ENCODE assay signal across 1 cellular context in genomic region chr10:91190876-91191580, GRCh38.
A peak's percentile ranks its signal among the peaks of the same experiment; 100 is the strongest.
TF ChIP-seq lines count a peak whose summit lies in the region.

No MANE protein-coding gene starts in this region.

TF ChIP-seq in SK-N-SH, 30 proteins besides CTCF, POLR2A, EP300 and RAD21 (continued from another document):
- 0 out of 2 replicates have a peak, but pooled peaks have one; percentile 45 for TF ChIP-seq FOXM1 (IDR thresholded peaks at IDR 0.05; ENCODE audit: low read depth)
- peak; percentile 63; the same call in 1 of the 2 replicates for TF ChIP-seq NFIC (IDR thresholded peaks at IDR 0.05; ENCODE audit: borderline replicate concordance)
- peak; percentile 40; the same call in 1 of the 2 replicates for TF ChIP-seq YY1 (IDR thresholded peaks at IDR 0.05; ENCODE audit: low read depth)
- peak; percentile 54; the same call in 1 of the 2 replicates for TF ChIP-seq MAX (IDR thresholded peaks at IDR 0.05; ENCODE audit: low read depth)
- no peak for TF ChIP-seq IRF3 (IDR thresholded peaks at IDR 0.05; ENCODE audit: low read depth, low read length)
- peak; percentile 84 for TF ChIP-seq JUND (IDR thresholded peaks at IDR 0.05)
- TF ChIP-seq GABPA (IDR thresholded peaks at IDR 0.05; ENCODE audit: low read depth): no peak
- TF ChIP-seq EZH2phosphoT487 (IDR thresholded peaks at IDR 0.05; ENCODE audit: borderline replicate concordance, low read depth): no peak
- TF ChIP-seq USF1 (IDR thresholded peaks at IDR 0.05; ENCODE audit: borderline replicate concordance, low read depth): no peak
- TF ChIP-seq SIN3A (IDR thresholded peaks at IDR 0.05; ENCODE audit: borderline replicate concordance, low read depth, low read length): no peak
TF ChIP-seq in SK-N-SH: peak in this region for 12.
